In genomic region chr1:44405041-44405803, GRCh38 we compare ENCODE assay signal across 8 cellular contexts. TPM values are rescaled to one million over a fixed set of nuclear protein-coding genes. Genes with fewer than 3 reads are reported as not detected.
DNase-seq lines count a peak whose midpoint lies in the region; ATAC-seq and TF ChIP-seq lines count a peak whose summit lies in the region.

Gene RNF220, plus strand, starts transcription at chr1:44405255.

- H3K4me1 Mint-ChIP-seq in activated CD8-positive, alpha-beta T cell treated with anti-CD3 and anti-CD28 coated beads for 36 hours (ENCODE audit: low read depth), result peaks cover 12% of the 10 kb centered on the region

- H3K4me1 ChIP-seq in stomach smooth muscle (ENCODE audit: control insufficient read depth, insufficient read depth, low read length), result peaks cover 32% of the 10 kb centered on the region

- peaks cover 58 to 88% of the 10 kb centered on the region in 2 donors for H3K27me3 ChIP-seq in stomach smooth muscle (ENCODE audit: control insufficient read depth in 1 of 2, insufficient read depth in 2 of 2, low read length in 2 of 2)

- TF ChIP-seq CTCF in activated CD8-positive, alpha-beta T cell treated with anti-CD3 and anti-CD28 coated beads for 36 hours (IDR thresholded peaks at IDR 0.05), result no peak

- H3K9me3 Mint-ChIP-seq in activated CD8-positive, alpha-beta T cell treated with anti-CD3 and anti-CD28 coated beads for 36 hours, result no peaks in the 10 kb centered on the region

- H3K27me3 Mint-ChIP-seq in activated CD8-positive, alpha-beta T cell treated with anti-CD3 and anti-CD28 coated beads for 36 hours, result peaks cover 55% of the 10 kb centered on the region

- CTCF ChIA-PET in activated CD8-positive, alpha-beta T cell treated with anti-CD3 and anti-CD28 coated beads for 36 hours (lab: Charles Lee), result interaction anchor here (1.0 kb wide), 2 partner anchors 9 to 27 kb away, joined by 3 read pairs; no protein-coding TSS in a partner anchor

- no peak within 1 kb of the TSS for H3K27ac Mint-ChIP-seq in activated CD8-positive, alpha-beta T cell treated with anti-CD3 and anti-CD28 coated beads for 36 hours

- peak; percentile 60 to 79 for DNase-seq in NCI-H524 (lab: John Stamatoyannopoulos, UW)
- no peak for DNase-seq in NCI-H524 treated with DMSO at 0.1 percent for 48 hours (lab: John Stamatoyannopoulos, UW)
- peak; percentile 78 for DNase-seq in NCI-H226
- peak; percentile 63 for DNase-seq in activated CD8-positive, alpha-beta T cell treated with anti-CD3 and anti-CD28 coated beads for 36 hours
- DNase-seq in midbrain (lab: John Stamatoyannopoulos, UW), result peak; percentile 93
- no peak for DNase-seq in NK-92 treated with Interleukin-12 subunit alpha and Interleukin-12 subunit beta, amount 100 ng/mL, for 24 hours (lab: John Stamatoyannopoulos, UW)

- ATAC-seq in activated CD8-positive, alpha-beta T cell treated with anti-CD3 and anti-CD28 coated beads for 36 hours, result peak; percentile 41
- peak; percentile 67 for ATAC-seq in esophagus mucosa

- H3K36me3 Mint-ChIP-seq in activated CD8-positive, alpha-beta T cell treated with anti-CD3 and anti-CD28 coated beads for 36 hours (ENCODE audit: low read depth), result no peaks in the 10 kb centered on the region

- POLR2A ChIA-PET in activated CD8-positive, alpha-beta T cell treated with anti-CD3 and anti-CD28 coated beads for 36 hours (lab: Charles Lee), result no interaction called here

- H3K36me3 ChIP-seq in stomach smooth muscle (ENCODE audit: control insufficient read depth in 2 of 2, insufficient read depth in 2 of 2, low read length in 2 of 2), result no peaks in the 10 kb centered on the region

- H3K9me3 ChIP-seq in stomach smooth muscle (ENCODE audit: control insufficient read depth in 2 of 2, low read length in 2 of 2), result no peaks in the 10 kb centered on the region

- intact Hi-C loops in activated CD8-positive, alpha-beta T cell treated with anti-CD3 and anti-CD28 coated beads for 36 hours (cut with micrococcal nuclease), result no loop called here

- H3K4me3 ChIP-seq in stomach smooth muscle (ENCODE audit: low read length in 2 of 2), result peak within 1 kb of the TSS; percentile 60 to 74

- H3K27ac ChIP-seq in stomach smooth muscle (ENCODE audit: low read length), result no peak within 1 kb of the TSS

- no peak within 1 kb of the TSS for H3K9ac ChIP-seq in stomach smooth muscle (ENCODE audit: low read length in 2 of 2)

- H3K4me3 Mint-ChIP-seq in activated CD8-positive, alpha-beta T cell treated with anti-CD3 and anti-CD28 coated beads for 36 hours, result peak within 1 kb of the TSS; percentile 76

RNA-seq across cellular contexts. Expression of gene RNF220, which starts in this region (rescaled TPM):
- total RNA-seq in activated CD8-positive, alpha-beta T cell treated with anti-CD3 and anti-CD28 coated beads for 36 hours, result 10 to 100 TPM; 71.9 to 79.1 TPM
- total RNA-seq in esophagus mucosa, result 29.4 TPM

Comparison
In these comparisons a context has a peak if more than half of its experiments do, and no peak if none do; other contexts are left out.
1. DNase-seq: peak in NCI-H524 (2 of 2), NCI-H226 (single experiment), activated CD8-positive, alpha-beta T cell treated with anti-CD3 and anti-CD28 coated beads for 36 hours (single experiment) and midbrain (single experiment); none in NCI-H524 treated with DMSO at 0.1 percent for 48 hours (single experiment) and NK-92 treated with Interleukin-12 subunit alpha and Interleukin-12 subunit beta, amount 100 ng/mL, for 24 hours (single experiment).